In the genomic region with DNA sequence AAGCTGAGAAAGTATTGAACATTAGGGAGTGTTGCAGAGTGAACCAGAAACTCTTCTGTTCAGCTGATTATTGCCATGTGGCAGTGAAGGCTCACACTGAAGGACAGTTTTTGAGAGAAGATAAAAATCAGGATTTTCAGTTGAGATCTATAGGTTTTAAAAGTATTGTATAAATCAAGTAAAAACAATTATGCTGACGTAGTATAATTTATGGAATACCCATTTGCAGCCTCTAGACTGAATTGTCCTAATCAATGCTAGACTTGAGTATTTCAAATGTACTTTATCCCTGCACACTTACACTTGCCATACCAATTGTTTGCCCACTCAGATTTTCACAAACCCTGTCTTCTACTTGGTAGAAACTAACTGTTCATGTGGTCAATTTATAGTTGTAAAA, we compare ENCODE assay signal across 1 cellular context.
TF ChIP-seq lines count a peak whose summit lies in the region.

No MANE protein-coding gene starts in this region.

TF ChIP-seq in HepG2, 621 proteins besides CTCF, POLR2A, EP300 and RAD21 (continued from another document):
- TF ChIP-seq, protein P1, sequence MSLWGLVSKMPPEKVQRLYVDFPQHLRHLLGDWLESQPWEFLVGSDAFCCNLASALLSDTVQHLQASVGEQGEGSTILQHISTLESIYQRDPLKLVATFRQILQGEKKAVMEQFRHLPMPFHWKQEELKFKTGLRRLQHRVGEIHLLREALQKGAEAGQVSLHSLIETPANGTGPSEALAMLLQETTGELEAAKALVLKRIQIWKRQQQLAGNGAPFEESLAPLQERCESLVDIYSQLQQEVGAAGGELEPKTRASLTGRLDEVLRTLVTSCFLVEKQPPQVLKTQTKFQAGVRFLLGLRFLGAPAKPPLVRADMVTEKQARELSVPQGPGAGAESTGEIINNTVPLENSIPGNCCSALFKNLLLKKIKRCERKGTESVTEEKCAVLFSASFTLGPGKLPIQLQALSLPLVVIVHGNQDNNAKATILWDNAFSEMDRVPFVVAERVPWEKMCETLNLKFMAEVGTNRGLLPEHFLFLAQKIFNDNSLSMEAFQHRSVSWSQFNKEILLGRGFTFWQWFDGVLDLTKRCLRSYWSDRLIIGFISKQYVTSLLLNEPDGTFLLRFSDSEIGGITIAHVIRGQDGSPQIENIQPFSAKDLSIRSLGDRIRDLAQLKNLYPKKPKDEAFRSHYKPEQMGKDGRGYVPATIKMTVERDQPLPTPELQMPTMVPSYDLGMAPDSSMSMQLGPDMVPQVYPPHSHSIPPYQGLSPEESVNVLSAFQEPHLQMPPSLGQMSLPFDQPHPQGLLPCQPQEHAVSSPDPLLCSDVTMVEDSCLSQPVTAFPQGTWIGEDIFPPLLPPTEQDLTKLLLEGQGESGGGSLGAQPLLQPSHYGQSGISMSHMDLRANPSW (CRISPR knock-in tag; IDR thresholded peaks at IDR 0.05; ENCODE audit: borderline replicate concordance): no peak
- peak; percentile 93 for TF ChIP-seq MAFF (IDR thresholded peaks at IDR 0.05; ENCODE audit: low read depth, low read length)
